ENCODE assay signal across 18 cellular contexts in genomic region chr16:30766206-30766921, GRCh38.
"Had no signal": no experiment of that assay in that cellular context is flagged by ENCODE, and none has a peak within 500 bp of the region (broad histone marks: within the 10 kb centered on the region; RNA-seq: fewer than 3 reads in every experiment).

No MANE protein-coding gene starts in this region.

- H3K9me3 Mint-ChIP-seq: activated naive CD4-positive, alpha-beta T cell treated with anti-CD3 and anti-CD28 coated beads for 36 hours; brain; endodermal cell; naive thymus-derived CD4-positive, alpha-beta T cell; stimulated activated naive B cell treated with anti-CD40 and anti-IgM and Interleukin-4, amounts not matched to agents 10 μg/mL and 1 μg/mL and 100 μg/mL, for 72 hours had no signal

- H3K27ac ChIP-seq: colonic mucosa, spleen, thoracic aorta, upper lobe of left lung had no signal

- DNase-seq: activated CD4-positive, alpha-beta T cell treated with anti-CD3 and anti-CD28 coated beads for 36 hours; activated CD4-positive, alpha-beta T cell treated with anti-CD3 and anti-CD28 coated beads, Interleukin-2, amount 50 U/mL, for 48 hours; activated naive CD4-positive, alpha-beta T cell treated with anti-CD3 and anti-CD28 coated beads for 36 hours; central memory CD4-positive, alpha-beta T cell; colonic mucosa; endodermal cell; foreskin melanocyte; glutamatergic neuron; mesendoderm; naive thymus-derived CD4-positive, alpha-beta T cell; spleen; stimulated activated CD4-positive, alpha-beta T cell treated with anti-CD3 and anti-CD28 coated beads, Interleukin-4, amount 100 ng/mL, for 4 hours; stimulated activated naive B cell treated with anti-CD40 and anti-IgM and Interleukin-4, amounts not matched to agents 10 μg/mL and 1 μg/mL and 100 μg/mL, for 72 hours; SW 1271; T-helper 2 cell; upper lobe of left lung had no signal

- H3K4me3 Mint-ChIP-seq: activated CD4-positive, alpha-beta T cell treated with anti-CD3 and anti-CD28 coated beads for 36 hours; activated naive CD4-positive, alpha-beta T cell treated with anti-CD3 and anti-CD28 coated beads for 36 hours; endodermal cell; stimulated activated naive B cell treated with anti-CD40 and anti-IgM and Interleukin-4, amounts not matched to agents 10 μg/mL and 1 μg/mL and 100 μg/mL, for 72 hours had no signal

- H3K27me3 ChIP-seq: colonic mucosa, spleen, upper lobe of left lung had no signal

- ATAC-seq: activated CD4-positive, alpha-beta T cell treated with anti-CD3 and anti-CD28 coated beads for 36 hours; naive thymus-derived CD4-positive, alpha-beta T cell; stimulated activated naive B cell treated with anti-CD40 and anti-IgM and Interleukin-4, amounts not matched to agents 10 μg/mL and 1 μg/mL and 100 μg/mL, for 72 hours had no signal

- H3K4me3 ChIP-seq: colonic mucosa, spleen, thoracic aorta, upper lobe of left lung had no signal

- H3K27me3 Mint-ChIP-seq: activated CD4-positive, alpha-beta T cell treated with anti-CD3 and anti-CD28 coated beads for 36 hours; naive thymus-derived CD4-positive, alpha-beta T cell; stimulated activated naive B cell treated with anti-CD40 and anti-IgM and Interleukin-4, amounts not matched to agents 10 μg/mL and 1 μg/mL and 100 μg/mL, for 72 hours had no signal

- H3K9me3 ChIP-seq: colonic mucosa, spleen, thoracic aorta, upper lobe of left lung had no signal

- H3K27ac Mint-ChIP-seq: activated CD4-positive, alpha-beta T cell treated with anti-CD3 and anti-CD28 coated beads for 36 hours; activated naive CD4-positive, alpha-beta T cell treated with anti-CD3 and anti-CD28 coated beads for 36 hours; brain; endodermal cell had no signal
